19 cellular contexts compared by ENCODE assay signal in the genomic region with DNA sequence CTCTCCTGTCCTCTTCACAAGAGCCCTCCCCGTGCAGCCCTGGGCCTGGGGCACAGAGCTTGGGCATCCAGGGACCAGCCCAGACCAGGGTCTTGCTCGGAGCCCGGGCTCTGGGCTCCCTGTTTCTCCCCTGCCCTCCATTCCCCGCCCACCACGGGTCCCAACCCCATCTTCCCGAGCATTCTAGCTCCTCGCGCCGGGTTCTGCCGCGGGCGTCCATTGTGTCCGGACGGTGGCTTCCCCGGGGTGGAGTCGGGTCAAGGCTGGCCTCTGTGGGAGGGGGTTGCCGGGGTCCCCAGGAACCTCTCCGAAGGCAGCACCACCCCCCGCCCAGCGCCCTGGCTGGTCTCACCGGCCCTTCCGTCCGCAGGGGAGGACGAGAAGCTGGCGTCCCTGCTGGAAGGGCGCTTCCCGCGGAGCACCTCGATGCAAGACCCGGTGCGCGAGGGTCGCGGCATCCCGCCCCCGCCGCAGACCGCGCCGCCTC. TPM values are rescaled to one million over a fixed set of nuclear protein-coding genes. Genes with fewer than 3 reads are reported as not detected.
"Had no signal": no experiment of that assay in that cellular context is flagged by ENCODE, and none has a peak within 500 bp of the region (broad histone marks: within the 10 kb centered on the region; RNA-seq: fewer than 3 reads in every experiment).

No MANE protein-coding gene starts in this region.

- ATAC-seq: activated T-helper 17 cell treated with anti-CD3 and anti-CD28 coated beads, Interleukin-2, amount 50 U/mL, for 72 hours; natural killer cell had no signal

- H3K27me3 Mint-ChIP-seq: activated CD4-positive, alpha-beta T cell treated with anti-CD3 and anti-CD28 coated beads, Interleukin-2, amount 10 ng/mL, durations not matched to agents 7 days and 5 days; dendritic cell treated with granulocyte-macrophage colony-stimulating factor and Interleukin-4, amounts not matched to agents 40 ng/mL and 50 ng/mL, for 4 days had no signal

- H3K4me1 Mint-ChIP-seq: activated CD4-positive, alpha-beta T cell treated with anti-CD3 and anti-CD28 coated beads, Interleukin-2, amount 10 ng/mL, durations not matched to agents 7 days and 5 days; activated naive CD4-positive, alpha-beta T cell treated with anti-CD3 and anti-CD28 coated beads, Interleukin-2, amount 10 ng/mL, durations not matched to agents 7 days and 5 days; activated T-helper 17 cell treated with anti-CD3 and anti-CD28 coated beads, Interleukin-2, amount 50 U/mL, for 72 hours; central memory CD8-positive, alpha-beta T cell; natural killer cell had no signal

- H3K4me3 ChIP-seq: esophagus muscularis mucosa, sigmoid colon, thoracic aorta had no signal

- H3K9me3 ChIP-seq: esophagus muscularis mucosa, sigmoid colon, thoracic aorta had no signal

- H3K4me3 Mint-ChIP-seq: activated CD4-positive, alpha-beta T cell treated with anti-CD3 and anti-CD28 coated beads, Interleukin-2, amount 10 ng/mL, durations not matched to agents 7 days and 5 days; activated naive CD4-positive, alpha-beta T cell treated with anti-CD3 and anti-CD28 coated beads, Interleukin-2, amount 10 ng/mL, durations not matched to agents 7 days and 5 days; activated T-helper 17 cell treated with anti-CD3 and anti-CD28 coated beads, Interleukin-2, amount 50 U/mL, for 72 hours; central memory CD8-positive, alpha-beta T cell; dendritic cell treated with granulocyte-macrophage colony-stimulating factor and Interleukin-4, amounts not matched to agents 40 ng/mL and 50 ng/mL, for 4 days; immature natural killer cell; natural killer cell had no signal

- H3K36me3 ChIP-seq: sigmoid colon, thoracic aorta had no signal

- H3K27ac ChIP-seq: esophagus muscularis mucosa, sigmoid colon, thoracic aorta had no signal

- DNase-seq: activated CD4-positive, alpha-beta T cell treated with anti-CD3 and anti-CD28 coated beads, Interleukin-2, amount 10 ng/mL, durations not matched to agents 7 days and 5 days; activated CD4-positive, CD25-positive, alpha-beta regulatory T cell; activated CD8-positive, alpha-beta memory T cell treated with anti-CD3 and anti-CD28 coated beads for 24 hours; activated naive CD4-positive, alpha-beta T cell treated with anti-CD3 and anti-CD28 coated beads, Interleukin-2, amount 10 ng/mL, durations not matched to agents 7 days and 5 days; activated T-cell treated with anti-CD3 and anti-CD28 coated beads for 4 hours; immature natural killer cell; left cardiac atrium; natural killer cell; sigmoid colon; stimulated activated CD4-positive, alpha-beta T cell treated with anti-CD3 and anti-CD28 coated beads, Interleukin-12 subunit alpha, Interleukin-12 subunit beta, amount 100 ng/mL, for 4 hours; stimulated activated naive CD4-positive, alpha-beta T cell treated with Interleukin-2 at 50 U/mL for 16 hours; T-helper 2 cell had no signal

- H3K9me3 Mint-ChIP-seq: activated CD4-positive, alpha-beta T cell treated with anti-CD3 and anti-CD28 coated beads, Interleukin-2, amount 10 ng/mL, durations not matched to agents 7 days and 5 days; activated naive CD4-positive, alpha-beta T cell treated with anti-CD3 and anti-CD28 coated beads, Interleukin-2, amount 10 ng/mL, durations not matched to agents 7 days and 5 days; activated T-helper 17 cell treated with anti-CD3 and anti-CD28 coated beads, Interleukin-2, amount 50 U/mL, for 72 hours; central memory CD8-positive, alpha-beta T cell; dendritic cell treated with granulocyte-macrophage colony-stimulating factor and Interleukin-4, amounts not matched to agents 40 ng/mL and 50 ng/mL, for 4 days; natural killer cell had no signal

- H3K27ac Mint-ChIP-seq: activated naive CD4-positive, alpha-beta T cell treated with anti-CD3 and anti-CD28 coated beads, Interleukin-2, amount 10 ng/mL, durations not matched to agents 7 days and 5 days; activated T-helper 17 cell treated with anti-CD3 and anti-CD28 coated beads, Interleukin-2, amount 50 U/mL, for 72 hours; dendritic cell treated with granulocyte-macrophage colony-stimulating factor and Interleukin-4, amounts not matched to agents 40 ng/mL and 50 ng/mL, for 4 days; immature natural killer cell; natural killer cell had no signal

- H3K36me3 Mint-ChIP-seq: activated naive CD4-positive, alpha-beta T cell treated with anti-CD3 and anti-CD28 coated beads, Interleukin-2, amount 10 ng/mL, durations not matched to agents 7 days and 5 days; immature natural killer cell; natural killer cell had no signal

RNA-seq across cellular contexts. Expression of gene ACR, which starts 18.1 kb away (rescaled TPM):
- total RNA-seq: activated CD4-positive, alpha-beta T cell treated with anti-CD3 and anti-CD28 coated beads, Interleukin-2, amount 10 ng/mL, durations not matched to agents 7 days and 5 days; activated T-helper 17 cell treated with anti-CD3 and anti-CD28 coated beads, Interleukin-2, amount 50 U/mL, for 72 hours; natural killer cell; osteocyte; thoracic aorta; urinary bladder had no signal
- polyA plus RNA-seq: immature natural killer cell had no signal

RNA-seq across cellular contexts. Expression of gene SHANK3, which starts 47.2 kb away (rescaled TPM):
- polyA plus RNA-seq: immature natural killer cell had no signal
